ENCODE assay signal across 11 cellular contexts in the genomic region with DNA sequence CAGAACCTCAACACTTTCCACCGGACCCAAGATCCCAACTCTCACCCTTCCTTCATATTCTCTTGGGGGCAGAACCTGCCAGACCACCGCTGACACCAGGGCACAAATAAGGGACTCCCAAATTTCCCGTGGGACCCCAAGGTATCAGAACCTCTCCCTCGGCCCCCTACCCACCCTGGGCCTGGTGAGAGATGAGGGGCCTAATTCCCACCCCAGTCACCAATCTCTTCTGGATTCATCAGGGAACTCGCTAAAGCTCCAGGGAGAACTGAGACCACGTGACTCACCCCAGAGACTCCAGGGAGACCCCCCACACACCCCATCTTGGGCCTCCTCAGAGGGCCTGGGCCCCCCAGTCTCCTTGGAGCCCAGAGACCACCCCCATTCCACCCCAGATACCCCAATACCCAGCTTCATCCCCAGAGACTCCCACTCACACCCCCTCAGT. TPM values are rescaled to one million over a fixed set of nuclear protein-coding genes. Genes with fewer than 3 reads are reported as not detected.
DNase-seq lines count a peak whose midpoint lies in the region; ATAC-seq, FAIRE-seq and TF ChIP-seq lines count a peak whose summit lies in the region.
"Had no signal": no experiment of that assay in that cellular context is flagged by ENCODE, and none has a peak within 500 bp of the region (broad histone marks: within the 10 kb centered on the region; RNA-seq: fewer than 3 reads in every experiment).

No MANE protein-coding gene starts in this region.

- no peak for ATAC-seq in CD4-positive, CD25-positive, alpha-beta regulatory T cell (ENCODE audit: low read depth in 2 of 2)

- DNase-seq in CD4-positive, CD25-positive, alpha-beta regulatory T cell, result no peak
- DNase-seq in HFFc6 (no peak), mesothelial cell of epicardium (ENCODE audit: low spot score in 2 of 2, unreplicated experiment in 2 of 2) (no peak), DMS153 treated with DMSO at 0.1 percent for 48 hours (lab: John Stamatoyannopoulos, UW; ENCODE audit: unreplicated experiment) (no peak), NCI-H2227 treated with DMSO at 0.1 percent for 48 hours (lab: John Stamatoyannopoulos, UW) (no peak), NCI-H1048 (lab: John Stamatoyannopoulos, UW) (no peak), frontal cortex (ENCODE audit: low spot score in 2 of 2) (no peak)
- DNase-seq: lower lobe of right lung, NCI-H69, thyroid gland had no signal

- H3K9me3 Mint-ChIP-seq in CD4-positive, CD25-positive, alpha-beta regulatory T cell, result no peaks in the 10 kb centered on the region
- H3K9me3 Mint-ChIP-seq in HFFc6 (no peaks in the 10 kb centered on the region), mesothelial cell of epicardium (no peaks in the 10 kb centered on the region)
- H3K9me3 Mint-ChIP-seq in activated naive CD8-positive, alpha-beta T cell (ENCODE audit: low read depth), result no peaks in the 10 kb centered on the region

- no peaks in the 10 kb centered on the region for H3K9me3 ChIP-seq in CD4-positive, CD25-positive, alpha-beta regulatory T cell (ENCODE audit: control insufficient read depth in 2 of 2, low read length in 2 of 2)
- H3K9me3 ChIP-seq: lower lobe of right lung, thyroid gland had no signal

- H3K4me1 Mint-ChIP-seq in CD4-positive, CD25-positive, alpha-beta regulatory T cell, result peaks cover 0 to 19% (median 12%) of the 10 kb centered on the region in 4 donors
- peaks cover 19% of the 10 kb centered on the region for H3K4me1 Mint-ChIP-seq in HFFc6 (ENCODE audit: low read depth)
- peaks cover 17% of the 10 kb centered on the region for H3K4me1 Mint-ChIP-seq in activated naive CD8-positive, alpha-beta T cell (ENCODE audit: low read depth)
- peaks cover 13% of the 10 kb centered on the region for H3K4me1 Mint-ChIP-seq in mesothelial cell of epicardium

- H3K4me1 ChIP-seq in CD4-positive, CD25-positive, alpha-beta regulatory T cell (ENCODE audit: control insufficient read depth, insufficient read depth, low read length, poor library complexity, severe bottlenecking), result peaks cover 25% of the 10 kb centered on the region

- H3K27ac ChIP-seq in CD4-positive, CD25-positive, alpha-beta regulatory T cell (ENCODE audit: insufficient read depth, low read length, poor library complexity, severe bottlenecking), result peak overlapping the region; percentile 69
- H3K27ac ChIP-seq: lower lobe of right lung had no signal

- no peak for FAIRE-seq in frontal cortex (lab: Jason Lieb, UNC)

- peak overlapping the region in 2 of 3 donors; percentile 55 to 79 for H3K27ac Mint-ChIP-seq in CD4-positive, CD25-positive, alpha-beta regulatory T cell
- H3K27ac Mint-ChIP-seq in HFFc6, result peak overlapping the region; percentile 58
- H3K27ac Mint-ChIP-seq in activated naive CD8-positive, alpha-beta T cell, result peak overlapping the region; percentile 58
- peak overlapping the region; percentile 86 for H3K27ac Mint-ChIP-seq in mesothelial cell of epicardium

- no peak overlapping the region for H3K4me3 ChIP-seq in CD4-positive, CD25-positive, alpha-beta regulatory T cell (ENCODE audit: low read depth, low read length)

- peak overlapping the region; percentile 85 to 89 (median 87) for H3K4me3 Mint-ChIP-seq in CD4-positive, CD25-positive, alpha-beta regulatory T cell
- peak overlapping the region; percentile 89 for H3K4me3 Mint-ChIP-seq in HFFc6
- H3K4me3 Mint-ChIP-seq in activated naive CD8-positive, alpha-beta T cell, result peak overlapping the region; percentile 83
- H3K4me3 Mint-ChIP-seq in mesothelial cell of epicardium, result peak overlapping the region; percentile 85

- H3K36me3 Mint-ChIP-seq in CD4-positive, CD25-positive, alpha-beta regulatory T cell, result peaks cover 3% of the 10 kb centered on the region
- H3K36me3 Mint-ChIP-seq in HFFc6 (ENCODE audit: low read depth) (peaks cover 4% of the 10 kb centered on the region), mesothelial cell of epicardium (peaks cover 3% of the 10 kb centered on the region)
- no peaks in the 10 kb centered on the region for H3K36me3 Mint-ChIP-seq in activated naive CD8-positive, alpha-beta T cell

- H3K27me3 Mint-ChIP-seq in CD4-positive, CD25-positive, alpha-beta regulatory T cell, result no peaks in the 10 kb centered on the region
- H3K27me3 Mint-ChIP-seq in HFFc6 (ENCODE audit: insufficient read depth) (peaks cover 3% of the 10 kb centered on the region), mesothelial cell of epicardium (ENCODE audit: low read depth) (no peaks in the 10 kb centered on the region)
- no peaks in the 10 kb centered on the region for H3K27me3 Mint-ChIP-seq in activated naive CD8-positive, alpha-beta T cell

- H3K27me3 ChIP-seq in CD4-positive, CD25-positive, alpha-beta regulatory T cell (ENCODE audit: control insufficient read depth, insufficient read depth, low read length), result no peaks in the 10 kb centered on the region
- H3K27me3 ChIP-seq: thyroid gland had no signal

- TF ChIP-seq CTCF in HFFc6 (IDR thresholded peaks at IDR 0.05) (no peak), mesothelial cell of epicardium (IDR thresholded peaks at IDR 0.05; ENCODE audit: unreplicated experiment) (no peak)

- no peaks in the 10 kb centered on the region for H3K36me3 ChIP-seq in CD4-positive, CD25-positive, alpha-beta regulatory T cell (ENCODE audit: control insufficient read depth, insufficient read depth, low read length)
- H3K36me3 ChIP-seq: lower lobe of right lung, thyroid gland had no signal

RNA-seq across cellular contexts. Expression of gene LMNB2, which starts 1.8 kb away (rescaled TPM):
- total RNA-seq in CD4-positive, CD25-positive, alpha-beta regulatory T cell, result 16.0 TPM
- 1 to 10 TPM; 3.8 to 7.5 (median 4.8) TPM for polyA plus RNA-seq in CD4-positive, CD25-positive, alpha-beta regulatory T cell
- 100 to 1,000 TPM in 5 of 6 experiments, 10 to 100 TPM in 1; 77.6 to 131 (median 121) TPM for total RNA-seq in HFFc6 (2021; fragmentation: NEBNext Ultra II Directional; extraction: Animal tissue kit (Norgen Biotek cat#: 25700))
- total RNA-seq in mesothelial cell of epicardium, result 86.0 to 95.8 TPM (median 89.0 TPM) in 3 replicates
- total RNA-seq in frontal cortex, result 46.9 TPM

RNA-seq across cellular contexts. Expression of gene GADD45B, which starts 20.9 kb away (rescaled TPM):
- total RNA-seq in CD4-positive, CD25-positive, alpha-beta regulatory T cell, result 191 TPM
- 10 to 100 TPM; 53.4 to 70.2 (median 63.3) TPM for polyA plus RNA-seq in CD4-positive, CD25-positive, alpha-beta regulatory T cell
- 10 to 100 TPM; 35.5 to 55.7 (median 39.1) TPM for total RNA-seq in HFFc6 (2021; fragmentation: NEBNext Ultra II Directional; extraction: Animal tissue kit (Norgen Biotek cat#: 25700))
- total RNA-seq in mesothelial cell of epicardium (80.0 to 84.4 TPM (median 84.1 TPM) in 3 replicates), frontal cortex (1.2 TPM)

RNA-seq across cellular contexts. Expression of gene TIMM13, which starts 27.6 kb away (rescaled TPM):
- total RNA-seq in CD4-positive, CD25-positive, alpha-beta regulatory T cell, result 24.6 TPM
- 10 to 100 TPM; 49.7 to 62.5 (median 59.4) TPM for polyA plus RNA-seq in CD4-positive, CD25-positive, alpha-beta regulatory T cell
- total RNA-seq in HFFc6 (2021; fragmentation: NEBNext Ultra II Directional; extraction: Animal tissue kit (Norgen Biotek cat#: 25700)), result 100 to 1,000 TPM in 3 of 6 experiments, 10 to 100 TPM in 3; 87.2 to 124 (median 98.8) TPM
- 101 to 110 TPM (median 102 TPM) in 3 replicates for total RNA-seq in mesothelial cell of epicardium
- total RNA-seq in frontal cortex, result 18.3 TPM

Comparison
In these comparisons a context has a peak if more than half of its experiments do, and no peak if none do; other contexts are left out.
1. RNA of gene GADD45B, which starts 20.9 kb away (total RNA-seq): 191 TPM in CD4-positive, CD25-positive, alpha-beta regulatory T cell (single experiment), 80.0 to 84.4 TPM in mesothelial cell of epicardium and 35.5 to 55.7 TPM in HFFc6; 1.2 TPM in frontal cortex (single experiment); every median in the first group is over 10 times any median in the second.
2. Peak in every context shown above with its lines, with median percentiles within 50 percentile points of each other: H3K27ac Mint-ChIP-seq and H3K4me3 Mint-ChIP-seq.